ENCODE assay signal across 1 cellular context in the genomic region with DNA sequence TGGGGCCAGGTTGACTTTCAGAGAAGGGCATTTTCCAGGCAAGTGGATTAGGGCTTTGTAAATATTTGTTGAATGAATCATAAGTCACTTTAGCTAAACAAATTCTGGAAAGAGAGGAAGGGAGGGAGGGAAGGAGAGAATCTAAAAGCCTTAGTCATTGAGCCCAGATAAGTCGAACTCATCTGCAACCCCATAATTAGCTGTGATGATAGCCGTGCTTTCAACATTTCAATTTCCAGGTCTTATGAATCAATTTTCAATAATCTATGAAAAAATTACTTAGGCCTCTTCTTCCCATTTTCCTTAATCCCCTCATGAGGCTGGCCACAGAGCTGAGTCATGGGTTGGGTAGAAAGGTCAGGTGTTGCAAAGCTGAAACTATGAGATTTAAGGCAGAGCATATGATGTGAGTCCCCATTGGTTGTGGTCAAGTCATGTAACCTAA.
TF ChIP-seq lines count a peak whose summit lies in the region.

No MANE protein-coding gene starts in this region.

TF ChIP-seq in K562, 482 proteins besides CTCF, POLR2A, EP300 and RAD21 (continued from another document):
- TF ChIP-seq, protein P1, sequence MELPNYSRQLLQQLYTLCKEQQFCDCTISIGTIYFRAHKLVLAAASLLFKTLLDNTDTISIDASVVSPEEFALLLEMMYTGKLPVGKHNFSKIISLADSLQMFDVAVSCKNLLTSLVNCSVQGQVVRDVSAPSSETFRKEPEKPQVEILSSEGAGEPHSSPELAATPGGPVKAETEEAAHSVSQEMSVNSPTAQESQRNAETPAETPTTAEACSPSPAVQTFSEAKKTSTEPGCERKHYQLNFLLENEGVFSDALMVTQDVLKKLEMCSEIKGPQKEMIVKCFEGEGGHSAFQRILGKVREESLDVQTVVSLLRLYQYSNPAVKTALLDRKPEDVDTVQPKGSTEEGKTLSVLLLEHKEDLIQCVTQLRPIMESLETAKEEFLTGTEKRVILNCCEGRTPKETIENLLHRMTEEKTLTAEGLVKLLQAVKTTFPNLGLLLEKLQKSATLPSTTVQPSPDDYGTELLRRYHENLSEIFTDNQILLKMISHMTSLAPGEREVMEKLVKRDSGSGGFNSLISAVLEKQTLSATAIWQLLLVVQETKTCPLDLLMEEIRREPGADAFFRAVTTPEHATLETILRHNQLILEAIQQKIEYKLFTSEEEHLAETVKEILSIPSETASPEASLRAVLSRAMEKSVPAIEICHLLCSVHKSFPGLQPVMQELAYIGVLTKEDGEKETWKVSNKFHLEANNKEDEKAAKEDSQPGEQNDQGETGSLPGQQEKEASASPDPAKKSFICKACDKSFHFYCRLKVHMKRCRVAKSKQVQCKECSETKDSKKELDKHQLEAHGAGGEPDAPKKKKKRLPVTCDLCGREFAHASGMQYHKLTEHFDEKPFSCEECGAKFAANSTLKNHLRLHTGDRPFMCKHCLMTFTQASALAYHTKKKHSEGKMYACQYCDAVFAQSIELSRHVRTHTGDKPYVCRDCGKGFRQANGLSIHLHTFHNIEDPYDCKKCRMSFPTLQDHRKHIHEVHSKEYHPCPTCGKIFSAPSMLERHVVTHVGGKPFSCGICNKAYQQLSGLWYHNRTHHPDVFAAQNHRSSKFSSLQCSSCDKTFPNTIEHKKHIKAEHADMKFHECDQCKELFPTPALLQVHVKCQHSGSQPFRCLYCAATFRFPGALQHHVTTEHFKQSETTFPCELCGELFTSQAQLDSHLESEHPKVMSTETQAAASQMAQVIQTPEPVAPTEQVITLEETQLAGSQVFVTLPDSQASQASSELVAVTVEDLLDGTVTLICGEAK (IDR thresholded peaks at IDR 0.05): no peak
- TF ChIP-seq, protein P1 (CRISPR knock-in tag; IDR thresholded peaks at IDR 0.05): no peak
- TF ChIP-seq ZNF589 (CRISPR knock-in tag; IDR thresholded peaks at IDR 0.05; ENCODE audit: low read depth) (no peak), RBM34 (IDR thresholded peaks at IDR 0.05; ENCODE audit: borderline replicate concordance, insufficient read depth, low read length) (no peak), MEIS2 (IDR thresholded peaks at IDR 0.05; ENCODE audit: partially characterized antibody) (no peak), SMARCA4 (IDR thresholded peaks at IDR 0.05) (peak; percentile 44; the same call in 1 of the 2 replicates), FOXA1 (IDR thresholded peaks at IDR 0.05; ENCODE audit: borderline replicate concordance) (peak; percentile 54; the same call in 1 of the 2 replicates), ARNT (IDR thresholded peaks at IDR 0.05) (no peak), ARID1B (IDR thresholded peaks at IDR 0.05) (peak; percentile 43), ESRRA (IDR thresholded peaks at IDR 0.05; ENCODE audit: borderline replicate concordance, low read depth) (no peak)
- TF ChIP-seq, protein P2, sequence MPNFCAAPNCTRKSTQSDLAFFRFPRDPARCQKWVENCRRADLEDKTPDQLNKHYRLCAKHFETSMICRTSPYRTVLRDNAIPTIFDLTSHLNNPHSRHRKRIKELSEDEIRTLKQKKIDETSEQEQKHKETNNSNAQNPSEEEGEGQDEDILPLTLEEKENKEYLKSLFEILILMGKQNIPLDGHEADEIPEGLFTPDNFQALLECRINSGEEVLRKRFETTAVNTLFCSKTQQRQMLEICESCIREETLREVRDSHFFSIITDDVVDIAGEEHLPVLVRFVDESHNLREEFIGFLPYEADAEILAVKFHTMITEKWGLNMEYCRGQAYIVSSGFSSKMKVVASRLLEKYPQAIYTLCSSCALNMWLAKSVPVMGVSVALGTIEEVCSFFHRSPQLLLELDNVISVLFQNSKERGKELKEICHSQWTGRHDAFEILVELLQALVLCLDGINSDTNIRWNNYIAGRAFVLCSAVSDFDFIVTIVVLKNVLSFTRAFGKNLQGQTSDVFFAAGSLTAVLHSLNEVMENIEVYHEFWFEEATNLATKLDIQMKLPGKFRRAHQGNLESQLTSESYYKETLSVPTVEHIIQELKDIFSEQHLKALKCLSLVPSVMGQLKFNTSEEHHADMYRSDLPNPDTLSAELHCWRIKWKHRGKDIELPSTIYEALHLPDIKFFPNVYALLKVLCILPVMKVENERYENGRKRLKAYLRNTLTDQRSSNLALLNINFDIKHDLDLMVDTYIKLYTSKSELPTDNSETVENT (CRISPR knock-in tag; IDR thresholded peaks at IDR 0.05): no peak
- TF ChIP-seq, protein P3, sequence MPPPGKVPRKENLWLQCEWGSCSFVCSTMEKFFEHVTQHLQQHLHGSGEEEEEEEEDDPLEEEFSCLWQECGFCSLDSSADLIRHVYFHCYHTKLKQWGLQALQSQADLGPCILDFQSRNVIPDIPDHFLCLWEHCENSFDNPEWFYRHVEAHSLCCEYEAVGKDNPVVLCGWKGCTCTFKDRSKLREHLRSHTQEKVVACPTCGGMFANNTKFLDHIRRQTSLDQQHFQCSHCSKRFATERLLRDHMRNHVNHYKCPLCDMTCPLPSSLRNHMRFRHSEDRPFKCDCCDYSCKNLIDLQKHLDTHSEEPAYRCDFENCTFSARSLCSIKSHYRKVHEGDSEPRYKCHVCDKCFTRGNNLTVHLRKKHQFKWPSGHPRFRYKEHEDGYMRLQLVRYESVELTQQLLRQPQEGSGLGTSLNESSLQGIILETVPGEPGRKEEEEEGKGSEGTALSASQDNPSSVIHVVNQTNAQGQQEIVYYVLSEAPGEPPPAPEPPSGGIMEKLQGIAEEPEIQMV (tag; conservative IDR thresholded peaks at IDR 0.05; ENCODE audit: low read depth): no peak
- TF ChIP-seq, protein P4, sequence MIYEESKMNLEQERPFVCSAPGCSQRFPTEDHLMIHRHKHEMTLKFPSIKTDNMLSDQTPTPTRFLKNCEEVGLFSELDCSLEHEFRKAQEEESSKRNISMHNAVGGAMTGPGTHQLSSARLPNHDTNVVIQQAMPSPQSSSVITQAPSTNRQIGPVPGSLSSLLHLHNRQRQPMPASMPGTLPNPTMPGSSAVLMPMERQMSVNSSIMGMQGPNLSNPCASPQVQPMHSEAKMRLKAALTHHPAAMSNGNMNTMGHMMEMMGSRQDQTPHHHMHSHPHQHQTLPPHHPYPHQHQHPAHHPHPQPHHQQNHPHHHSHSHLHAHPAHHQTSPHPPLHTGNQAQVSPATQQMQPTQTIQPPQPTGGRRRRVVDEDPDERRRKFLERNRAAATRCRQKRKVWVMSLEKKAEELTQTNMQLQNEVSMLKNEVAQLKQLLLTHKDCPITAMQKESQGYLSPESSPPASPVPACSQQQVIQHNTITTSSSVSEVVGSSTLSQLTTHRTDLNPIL (CRISPR knock-in tag; IDR thresholded peaks at IDR 0.05): no peak
